In the genomic region with DNA sequence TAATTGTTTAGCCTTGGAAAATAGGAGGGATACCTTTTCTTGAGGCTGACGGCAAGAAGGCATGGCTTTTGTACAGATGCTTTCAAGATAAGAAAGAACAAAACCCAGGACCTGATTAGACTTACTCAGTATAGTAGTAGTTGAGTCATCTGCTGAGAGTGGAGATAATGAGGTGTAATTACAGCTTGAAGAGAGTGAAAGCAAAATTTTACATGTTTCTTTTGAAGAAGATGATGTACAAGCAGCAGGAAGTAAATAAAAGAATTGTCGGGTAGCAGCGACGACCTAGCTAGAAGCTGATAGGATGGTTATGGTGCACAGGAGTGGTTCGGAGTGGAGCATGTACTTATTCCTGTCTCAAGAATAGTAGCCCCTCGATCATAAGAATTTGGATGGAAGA, we compare ENCODE assay signal across 21 cellular contexts. TPM values are rescaled to one million over a fixed set of nuclear protein-coding genes. Genes with fewer than 3 reads are reported as not detected.
DNase-seq lines count a peak whose midpoint lies in the region; ATAC-seq, FAIRE-seq and TF ChIP-seq lines count a peak whose summit lies in the region.
"Had no signal": no experiment of that assay in that cellular context is flagged by ENCODE, and none has a peak within 500 bp of the region (broad histone marks: within the 10 kb centered on the region; RNA-seq: fewer than 3 reads in every experiment).

No MANE protein-coding gene starts in this region.

- TF ChIP-seq POLR2A in H54 (IDR thresholded peaks at IDR 0.05; ENCODE audit: low read depth, low read length) (no peak), K562 (conservative IDR thresholded peaks at IDR 0.05) (no peak), HepG2 (IDR thresholded peaks at IDR 0.05; ENCODE audit: insufficient read depth in 1 of 2, low read depth in 2 of 2, low read length in 2 of 2) (no peak)

- H3K27me3 ChIP-seq in K562 (ENCODE audit: control insufficient read depth in 2 of 2, insufficient read depth in 2 of 2, low read length in 2 of 2): peaks cover 0 to 5% of the 10 kb centered on the region in 2 experiments; a peak in 2 of 5 replicates
- no peaks in the 10 kb centered on the region for H3K27me3 ChIP-seq in HepG2 (ENCODE audit: control insufficient read depth in 1 of 2, insufficient read depth in 2 of 2, low read length in 2 of 2)
- no peaks in the 10 kb centered on the region for H3K27me3 ChIP-seq in brain microvascular endothelial cell (replicated peaks)
- H3K27me3 ChIP-seq: pancreas had no signal

- no peak overlapping the region for H3K4me3 Mint-ChIP-seq in progenitor cell of endocrine pancreas (ENCODE audit: low read depth)
- H3K4me3 Mint-ChIP-seq: activated T-cell treated with anti-CD3 and anti-CD28 coated beads, Interleukin-2, amount 50 U/mL, for 24 hours; CD4-positive, alpha-beta T cell; T-cell; WTC11 had no signal

- no peak overlapping the region for H3K4me3 ChIP-seq in K562
- H3K4me3 ChIP-seq in HepG2 (replicated peaks in 1 of 3; ENCODE audit: insufficient read depth in 1 of 3, low read depth in 2 of 3, low read length in 3 of 3): no peak overlapping the region
- no peak overlapping the region for H3K4me3 ChIP-seq in brain microvascular endothelial cell (ENCODE audit: low read depth, low read length)
- H3K4me3 ChIP-seq: A549, pancreas had no signal

- peak; percentile 6 for FAIRE-seq in H54 (lab: Jason Lieb, UNC)
- FAIRE-seq in K562 (lab: Jason Lieb, UNC): no peak
- no peak for FAIRE-seq in HepG2 (lab: Jason Lieb, UNC)
- FAIRE-seq: A549, colon, endothelial cell of umbilical vein, pancreas, RCC 7860 had no signal

- ATAC-seq in activated CD4-positive, CD25-positive, alpha-beta regulatory T cell treated with anti-CD3 and anti-CD28 coated beads, Interleukin-2, amount 50 U/mL, for 24 hours: peak; percentile 76 to 81
- ATAC-seq in K562 (no peak), HepG2 (no peak), HG02970 (IDR thresholded peaks at IDR 0.05; ENCODE audit: low FRiP score, unreplicated experiment) (no peak)
- ATAC-seq: A549, pancreas, T-cell, WTC11 had no signal

- no peaks in the 10 kb centered on the region for H3K27me3 Mint-ChIP-seq in progenitor cell of endocrine pancreas
- H3K27me3 Mint-ChIP-seq: activated T-cell treated with anti-CD3 and anti-CD28 coated beads, Interleukin-2, amount 50 U/mL, for 24 hours; CD4-positive, alpha-beta T cell had no signal

- H3K9me1 ChIP-seq in K562 (ENCODE audit: control insufficient read depth, insufficient read depth, low read length): no peaks in the 10 kb centered on the region

- in situ Hi-C loops in K562 (cut with MboI): no loop called here
- in situ Hi-C loops in HepG2 (cut with HindIII; ENCODE audit: extremely low pct_ligation_motif_present, low pct_unique_long_range_greater_than_20kb): no loop called here
- in situ Hi-C loops in brain microvascular endothelial cell (cut with HindIII; ENCODE audit: low pct_ligation_motif_present, low sequenced_read_pairs): no loop called here

- 3% methylated on average over 6 of the region's 6 CpGs for WGBS in K562 (ENCODE audit: insufficient coverage, low coverage, missing lambda C conversion rate)
- 82% methylated on average over 6 of the region's 6 CpGs for WGBS in HepG2 (ENCODE audit: low lambda C conversion rate)

- CTCF ChIA-PET in K562 (lab: Yijun Ruan, JAX; ENCODE audit: low intra/inter-chr PET ratio): no interaction called here
- CTCF ChIA-PET in HepG2 (lab: Yijun Ruan, JAX; ENCODE audit: low intra/inter-chr PET ratio, low total read pairs): no interaction called here

- no peak for DNase-seq in activated CD4-positive, CD25-positive, alpha-beta regulatory T cell treated with anti-CD3 and anti-CD28 coated beads, Interleukin-2, amount 50 U/mL, for 72 hours
- DNase-seq in H54 (ENCODE audit: insufficient read length, low spot score) (no peak), K562 (ENCODE audit: extremely low read depth in 1 of 4, low spot score in 3 of 4) (no peak), progenitor cell of endocrine pancreas (ENCODE audit: low spot score, unreplicated experiment) (no peak), HepG2 (ENCODE audit: low spot score) (no peak), brain microvascular endothelial cell (no peak)
- DNase-seq: activated T-cell treated with anti-CD3 and anti-CD28 coated beads, Interleukin-2, amount 50 U/mL, for 24 hours; aorta; CD4-positive, alpha-beta T cell; DND-41; NCI-H1417 treated with DMSO at 0.1 percent for 48 hours; NCI-H510A; pancreas; T-cell had no signal

- no peaks in the 10 kb centered on the region for H4K20me1 ChIP-seq in K562 (replicated peaks; ENCODE audit: control insufficient read depth, insufficient read depth, low read length)
- no peaks in the 10 kb centered on the region; the same call in 1 of the 2 replicates for H4K20me1 ChIP-seq in HepG2 (ENCODE audit: insufficient read depth, low read length)

- POLR2A ChIA-PET in K562 (lab: Yijun Ruan, JAX) (interaction anchor here (1.0 to 1.7 kb wide), 2 partner anchors 8 to 52 kb away, joined by 3 to 9 read pairs; no protein-coding TSS in a partner anchor), HepG2 (lab: Yijun Ruan, JAX) (no interaction called here)

- peaks cover 2% of the 10 kb centered on the region for H3K4me1 Mint-ChIP-seq in progenitor cell of endocrine pancreas (ENCODE audit: low read depth)

- no peaks in the 10 kb centered on the region for H3K4me1 ChIP-seq in K562 (replicated peaks in 1 of 2; ENCODE audit: control insufficient read depth in 2 of 2, insufficient read depth in 2 of 2, low read length in 2 of 2)
- H3K4me1 ChIP-seq in HepG2 (ENCODE audit: insufficient read depth, low read length): peaks cover 21% of the 10 kb centered on the region
- H3K4me1 ChIP-seq: pancreas had no signal

- H3K4me2 ChIP-seq in K562 (ENCODE audit: insufficient read depth, low read length) (no peak overlapping the region), HepG2 (ENCODE audit: low read depth, low read length) (no peak overlapping the region)
- H3K4me2 ChIP-seq: A549 had no signal

- H3K27ac ChIP-seq in K562 (ENCODE audit: extremely low read depth, low read depth, low read length): no peak overlapping the region
- H3K27ac ChIP-seq in HepG2 (ENCODE audit: extremely low read length, insufficient read depth, low read length): no peak overlapping the region
- H3K27ac ChIP-seq in brain microvascular endothelial cell: no peak overlapping the region
- H3K27ac ChIP-seq: A549, pancreas had no signal

- H2AFZ ChIP-seq in K562 (ENCODE audit: low read depth, low read length) (no peak overlapping the region), HepG2 (ENCODE audit: low read length) (no peak overlapping the region)

- H3K9ac ChIP-seq in K562 (ENCODE audit: insufficient read depth in 1 of 2, low read depth in 2 of 2, low read length in 2 of 2) (no peak overlapping the region), HepG2 (ENCODE audit: insufficient read depth, low read depth, low read length) (no peak overlapping the region)

- no peak for TF ChIP-seq RAD21 in K562 (CRISPR knock-in tag; conservative IDR thresholded peaks at IDR 0.05 in 1 of 2, IDR thresholded peaks at IDR 0.05 in 1 of 2)
- TF ChIP-seq RAD21 in HepG2 (CRISPR knock-in tag; IDR thresholded peaks at IDR 0.05): no peak

- no peak for TF ChIP-seq EP300 in K562 (IDR thresholded peaks at IDR 0.05; ENCODE audit: low read length)
- no peak for TF ChIP-seq EP300 in HepG2 (IDR thresholded peaks at IDR 0.05; ENCODE audit: low read depth in 2 of 2, low read length in 2 of 2)
- no peak for TF ChIP-seq EP300 in HepG2 (CRISPR knock-in tag; IDR thresholded peaks at IDR 0.05; ENCODE audit: borderline replicate concordance)

- H3K36me3 ChIP-seq in K562 (ENCODE audit: control insufficient read depth, insufficient read depth, low read length): no peaks in the 10 kb centered on the region
- H3K36me3 ChIP-seq in HepG2 (replicated peaks in 1 of 2; ENCODE audit: control insufficient read depth in 1 of 2, insufficient read depth in 2 of 2, low read length in 2 of 2): peaks cover 0 to 8% of the 10 kb centered on the region in 2 experiments; a peak in 3 of 5 replicates
- H3K36me3 ChIP-seq in brain microvascular endothelial cell (replicated peaks): no peaks in the 10 kb centered on the region
- H3K36me3 ChIP-seq: pancreas had no signal

- intact Hi-C loops in K562 (cut with micrococcal nuclease): no loop called here
- intact Hi-C loops in HepG2 (cut with micrococcal nuclease; ENCODE audit: unreplicated experiment): no loop called here

- H3K9me3 Mint-ChIP-seq in progenitor cell of endocrine pancreas (ENCODE audit: low read depth): no peaks in the 10 kb centered on the region
- H3K9me3 Mint-ChIP-seq: activated T-cell treated with anti-CD3 and anti-CD28 coated beads, Interleukin-2, amount 50 U/mL, for 24 hours; CD4-positive, alpha-beta T cell; T-cell; WTC11 had no signal

- H3K79me2 ChIP-seq in K562 (ENCODE audit: control insufficient read depth, insufficient read depth, low read length) (no peaks in the 10 kb centered on the region), HepG2 (ENCODE audit: insufficient read depth, low read length) (peaks cover 13% of the 10 kb centered on the region)

- peak overlapping the region; percentile 8 for H3K27ac Mint-ChIP-seq in progenitor cell of endocrine pancreas
- H3K27ac Mint-ChIP-seq: activated T-cell treated with anti-CD3 and anti-CD28 coated beads, Interleukin-2, amount 50 U/mL, for 24 hours; CD4-positive, alpha-beta T cell; T-cell; WTC11 had no signal

- no TSS peak for BruUV-seq in K562 (replicated peaks; lab: Mats Ljungman, UMichigan)
- no TSS peak for BruUV-seq in HepG2 (replicated peaks; lab: Mats Ljungman, UMichigan)

- TF ChIP-seq CTCF in K562 (IDR thresholded peaks at IDR 0.05 in 2 of 3, conservative IDR thresholded peaks at IDR 0.05 in 1 of 3; ENCODE audit: insufficient read depth in 2 of 3, low read depth in 1 of 3, low read length in 3 of 3) (no peak), progenitor cell of endocrine pancreas (IDR thresholded peaks at IDR 0.05; ENCODE audit: unreplicated experiment) (no peak), HepG2 (CRISPR knock-in tag; IDR thresholded peaks at IDR 0.05) (no peak), brain microvascular endothelial cell (IDR thresholded peaks at IDR 0.05; ENCODE audit: low read depth, low read length, missing control alignments) (no peak)

- no peaks in the 10 kb centered on the region for H3K9me3 ChIP-seq in K562 (replicated peaks; ENCODE audit: control insufficient read depth, insufficient read depth, low read depth, low read length)
- H3K9me3 ChIP-seq in HepG2 (ENCODE audit: low read length): no peaks in the 10 kb centered on the region
- H3K9me3 ChIP-seq: A549, pancreas had no signal

- H3K36me3 Mint-ChIP-seq in progenitor cell of endocrine pancreas (ENCODE audit: insufficient read depth): peaks cover 9% of the 10 kb centered on the region
- H3K36me3 Mint-ChIP-seq: WTC11 had no signal

RNA-seq across cellular contexts. Expression of a gene that starts 6.6 kb away (rescaled TPM):
- total RNA-seq in K562 (2011; cell fraction: chromatin; rRNA removed; ENCODE audit: low replicate concordance): not detected in 2 replicates
- total RNA-seq in K562 (2011; cell fraction: nucleolus; rRNA removed): not detected in 2 replicates
- not detected in 2 replicates for total RNA-seq in K562 (2011; cell fraction: nucleoplasm; rRNA removed)
- total RNA-seq in K562 (2014; rRNA removed) (not detected in 2 replicates), K562 (2014; rRNA removed; fragmentation: Illumina TruSeq; extraction: Trizol) (not detected in 2 replicates), K562 (2015; rRNA removed; fragmentation: Illumina TruSeq; extraction: Trizol) (not detected in 2 replicates), K562 (2021) (0.04 TPM in 1 of 2 replicates, not detected in the other), progenitor cell of endocrine pancreas (0.22 TPM in 1 of 2 replicates, not detected in the other), HepG2 (2016; rRNA removed; fragmentation: Illumina TruSeq; extraction: Trizol) (2.2 and 2.9 TPM in 2 replicates)
- polyA plus RNA-seq in K562 (2011; rRNA removed) (not detected in 2 replicates), K562 (2014; fragmentation: Illumina TruSeq; extraction: Trizol) (not detected in 2 replicates), K562 (2014; fragmentation: Nextera tagmentation; extraction: Ambion mirVana) (under 1 TPM in 1 of 2 experiments, not detected in 1; 0.06 TPM), K562 (2014; rRNA removed) (not detected in 2 replicates), HepG2 (2011; rRNA removed) (3.5 and 9.3 TPM in 2 replicates)
- polyA plus RNA-seq in K562 (2011; cell fraction: cytosol; rRNA removed): not detected in 2 replicates
- polyA plus RNA-seq in K562 (2011; cell fraction: nucleus; rRNA removed): not detected in 2 replicates
- polyA plus RNA-seq in K562 (2012): not detected in 2 replicates
- polyA minus RNA-seq in K562 (2011; rRNA and poly(A)+ RNA removed): not detected in 2 replicates
- not detected in 2 replicates for polyA minus RNA-seq in K562 (2011; cell fraction: cytosol; rRNA and poly(A)+ RNA removed)
- polyA minus RNA-seq in K562 (2011; cell fraction: nucleus; rRNA and poly(A)+ RNA removed): not detected in 2 replicates
- 0.71 TPM in 1 of 2 replicates, not detected in the other for total RNA-seq in HepG2 (2016; cell fraction: cytosol; rRNA removed; fragmentation: Illumina TruSeq; extraction: Trizol; ENCODE audit: low read depth)
- total RNA-seq in HepG2 (2016; cell fraction: insoluble cytoplasmic fraction; rRNA removed; fragmentation: Illumina TruSeq; extraction: Trizol): 1.7 and 2.9 TPM in 2 replicates
- total RNA-seq in HepG2 (2016; cell fraction: membrane; rRNA removed; fragmentation: Illumina TruSeq; extraction: Trizol): 0.56 and 0.59 TPM in 2 replicates
- total RNA-seq in HepG2 (2016; cell fraction: nucleus; rRNA removed; fragmentation: Illumina TruSeq; extraction: Trizol): 3.6 and 4.3 TPM in 2 replicates
- polyA plus RNA-seq in HepG2 (2011; cell fraction: cytosol; rRNA removed): 3.1 and 3.2 TPM in 2 replicates
- polyA plus RNA-seq in HepG2 (2011; cell fraction: nucleus; rRNA removed): 1.5 and 3.6 TPM in 2 replicates
- polyA plus RNA-seq in HepG2 (2012): 2.9 and 6.3 TPM in 2 replicates
- 0.10 and 0.25 TPM in 2 replicates for polyA plus RNA-seq in HepG2 (2016; cell fraction: cytosol; fragmentation: Illumina TruSeq; extraction: Trizol; ENCODE audit: low read depth)
- 1.5 and 1.8 TPM in 2 replicates for polyA plus RNA-seq in HepG2 (2016; cell fraction: insoluble cytoplasmic fraction; fragmentation: Illumina TruSeq; extraction: Trizol; ENCODE audit: low read depth)
- polyA plus RNA-seq in HepG2 (2016; cell fraction: membrane; fragmentation: Illumina TruSeq; extraction: Trizol; ENCODE audit: low read depth): 0.27 and 0.65 TPM in 2 replicates
- 3.7 and 4.3 TPM in 2 replicates for polyA plus RNA-seq in HepG2 (2016; cell fraction: nucleus; fragmentation: Illumina TruSeq; extraction: Trizol; ENCODE audit: insufficient read depth, low read depth)
- polyA minus RNA-seq in HepG2 (2011; rRNA and poly(A)+ RNA removed; ENCODE audit: low replicate concordance): 4.0 TPM in 1 of 2 replicates, not detected in the other
- 2.1 and 3.0 TPM in 2 replicates for polyA minus RNA-seq in HepG2 (2011; cell fraction: cytosol; rRNA and poly(A)+ RNA removed)
- polyA minus RNA-seq in HepG2 (2011; cell fraction: nucleus; rRNA and poly(A)+ RNA removed): 4.4 and 6.7 TPM in 2 replicates
- total RNA-seq: CD4-positive, alpha-beta T cell; endothelial cell of umbilical vein; WTC11 had no signal

Comparison
In these comparisons a context has a peak if more than half of its experiments do, and no peak if none do; other contexts are left out.
1. ATAC-seq: peak in activated CD4-positive, CD25-positive, alpha-beta regulatory T cell treated with anti-CD3 and anti-CD28 coated beads, Interleukin-2, amount 50 U/mL, for 24 hours (2 of 2); none in K562 (single experiment), HepG2 (single experiment) and HG02970 (single experiment).